Comparison of ENCODE assay signal across 27 cellular contexts in genomic region chr21:32539378-32539777, GRCh38. TPM values are rescaled to one million over a fixed set of nuclear protein-coding genes. Genes with fewer than 3 reads are reported as not detected.
DNase-seq lines count a peak whose midpoint lies in the region; ATAC-seq, FAIRE-seq and TF ChIP-seq lines count a peak whose summit lies in the region.
"Had no signal": no experiment of that assay in that cellular context is flagged by ENCODE, and none has a peak within 500 bp of the region (broad histone marks: within the 10 kb centered on the region; RNA-seq: fewer than 3 reads in every experiment).

No MANE protein-coding gene starts in this region.

- H2BK12ac ChIP-seq in H9 (ENCODE audit: insufficient read length, low read depth, low read length), result no peak overlapping the region

- no peak overlapping the region for H3K4ac ChIP-seq in H9 (ENCODE audit: low read depth, low read length)

- H3K36me3 Mint-ChIP-seq in H9 (ENCODE audit: insufficient read depth in 1 of 3, low read depth in 3 of 3), result no peaks in the 10 kb centered on the region
- H3K36me3 Mint-ChIP-seq in immature natural killer cell, result peaks cover 0 to 3% (median 3%) of the 10 kb centered on the region in 3 donors
- no peaks in the 10 kb centered on the region for H3K36me3 Mint-ChIP-seq in natural killer cell treated with Interleukin-12 subunit alpha and Interleukin-12 subunit beta and Interleukin-15 and Interleukin-18, amount 100 ng/mL, for 72 hours
- H3K36me3 Mint-ChIP-seq: CD14-positive monocyte had no signal

- H3K27ac ChIP-seq in H9 (ENCODE audit: insufficient read length, low read depth, low read length) (no peak overlapping the region), gastrocnemius medialis (no peak overlapping the region), transverse colon (no peak overlapping the region)
- H3K27ac ChIP-seq: A549; BLaER1 treated with 17β-estradiol and CSF1 and Interleukin-3, amounts not matched to agents 10 nM and 100 nM had no signal

- no peaks in the 10 kb centered on the region for H3K36me3 ChIP-seq in bronchial epithelial cell (ENCODE audit: control insufficient read depth, insufficient read depth, low read length)
- H3K36me3 ChIP-seq in gastrocnemius medialis, result no peaks in the 10 kb centered on the region
- no peaks in the 10 kb centered on the region for H3K36me3 ChIP-seq in transverse colon
- H3K36me3 ChIP-seq: BE2C; BLaER1 treated with 17β-estradiol and CSF1 and Interleukin-3, amounts not matched to agents 10 nM and 100 nM had no signal

- in situ Hi-C loops in gastrocnemius medialis (cut with MboI; ENCODE audit: low sequenced_read_pairs in 4 of 4), result no loop called here
- in situ Hi-C loops in transverse colon (cut with MboI; ENCODE audit: low pct_ligation_motif_present in 1 of 4, low pct_unique_long_range_greater_than_20kb in 1 of 4, low sequenced_read_pairs in 3 of 4), result no loop called here

- peaks cover 14 to 15% of the 10 kb centered on the region in 2 experiments for H3K4me1 Mint-ChIP-seq in H9
- peaks cover 46 to 71% of the 10 kb centered on the region in 2 donors for H3K4me1 Mint-ChIP-seq in immature natural killer cell
- H3K4me1 Mint-ChIP-seq in natural killer cell treated with Interleukin-12 subunit alpha and Interleukin-12 subunit beta and Interleukin-15 and Interleukin-18, amount 100 ng/mL, for 72 hours (ENCODE audit: low read depth in 2 of 2), result peaks cover 35 to 37% of the 10 kb centered on the region in 2 donors

- no peak overlapping the region for H2BK15ac ChIP-seq in H9 (ENCODE audit: low read depth, low read length)

- WGBS in H9 (ENCODE audit: extremely low coverage, insufficient read length, low lambda C conversion rate), result no CpG with 5 or more reads among the region's 6 CpGs
- WGBS in transverse colon (ENCODE audit: low coverage in 1 of 2), 2 donors, result 70 to 76% methylated on average over 2 to 6 of the region's 6 CpGs

- H3K4me1 ChIP-seq in H9 (ENCODE audit: insufficient read depth, low read length) (no peaks in the 10 kb centered on the region; the same call in 1 of the 2 replicates), gastrocnemius medialis (no peaks in the 10 kb centered on the region), transverse colon (no peaks in the 10 kb centered on the region)
- H3K4me1 ChIP-seq: BE2C had no signal

- no peak for ATAC-seq in natural killer cell treated with Interleukin-12 subunit alpha and Interleukin-12 subunit beta and Interleukin-15 and Interleukin-18, amount 100 ng/mL, for 72 hours
- ATAC-seq in gastrocnemius medialis, result no peak
- ATAC-seq in stimulated activated naive CD8-positive, alpha-beta T cell treated with anti-CD3 and anti-CD28 coated beads, Interleukin-15, Interleukin-2, amounts not matched to agents 100 U/mL and 50 U/mL, for 24 hours, result no peak
- ATAC-seq: A549, GM23338, HCT116 had no signal

- DNase-seq in H9, result peak; percentile 16
- no peak for DNase-seq in bronchial epithelial cell (ENCODE audit: low read depth)
- no peak for DNase-seq in immature natural killer cell
- DNase-seq in natural killer cell treated with Interleukin-12 subunit alpha and Interleukin-12 subunit beta and Interleukin-15 and Interleukin-18, amount 100 ng/mL, for 72 hours (ENCODE audit: low spot score), result no peak
- no peak for DNase-seq in gastrocnemius medialis
- no peak for DNase-seq in NCI-H1417 (lab: John Stamatoyannopoulos, UW)
- DNase-seq in stimulated activated naive CD8-positive, alpha-beta T cell treated with anti-CD3 and anti-CD28 coated beads, Interleukin-15, Interleukin-2, amounts not matched to agents 100 U/mL and 50 U/mL, for 24 hours, result no peak
- DNase-seq in transverse colon, result no peak
- DNase-seq: 8988T; ACHN; AML-193; BE2C; Calu3; CD4-positive, alpha-beta T cell; COR-L47; DMS53; DMS79 treated with DMSO at 0.1 percent for 48 hours; GF-D8; H7 had no signal

- H4K5ac ChIP-seq in H9 (ENCODE audit: insufficient read length, low read depth, low read length), result no peak overlapping the region

- no peaks in the 10 kb centered on the region for H3K23me2 ChIP-seq in H9 (ENCODE audit: insufficient read length, low read depth, low read length, poor library complexity, severe bottlenecking)

- no peak overlapping the region for H2BK5ac ChIP-seq in H9 (ENCODE audit: insufficient read length, low read length)

- H3K4me2 ChIP-seq in H9 (ENCODE audit: insufficient read depth, insufficient read length, low read length), result no peak overlapping the region
- H3K4me2 ChIP-seq: A549; BLaER1 treated with 17β-estradiol and CSF1 and Interleukin-3, amounts not matched to agents 10 nM and 100 nM; GM23338 had no signal

- no peak overlapping the region for H2BK20ac ChIP-seq in H9 (ENCODE audit: low read depth, low read length, poor library complexity, severe bottlenecking)

- H3K9me3 Mint-ChIP-seq in H9 (no peaks in the 10 kb centered on the region), immature natural killer cell (no peaks in the 10 kb centered on the region)
- no peaks in the 10 kb centered on the region for H3K9me3 Mint-ChIP-seq in natural killer cell treated with Interleukin-12 subunit alpha and Interleukin-12 subunit beta and Interleukin-15 and Interleukin-18, amount 100 ng/mL, for 72 hours
- H3K9me3 Mint-ChIP-seq: CD4-positive, alpha-beta T cell; GM23338 had no signal

- no peak overlapping the region for H3K9ac ChIP-seq in H9 (ENCODE audit: extremely low read depth, insufficient read length, low read length)
- H3K9ac ChIP-seq: BLaER1 treated with 17β-estradiol and CSF1 and Interleukin-3, amounts not matched to agents 10 nM and 100 nM had no signal

- H3T11ph ChIP-seq in H9 (ENCODE audit: low read length), result no peak overlapping the region

- TF ChIP-seq POLR2A in gastrocnemius medialis (IDR thresholded peaks at IDR 0.05) (no peak), transverse colon (IDR thresholded peaks at IDR 0.05) (no peak)

- TF ChIP-seq EP300 in transverse colon (IDR thresholded peaks at IDR 0.05; ENCODE audit: low read depth), result no peak

- no peak overlapping the region for H2AK5ac ChIP-seq in H9 (ENCODE audit: insufficient read length, low read length)

- TF ChIP-seq CTCF in H9 (conservative IDR thresholded peaks at IDR 0.05), result no peak
- no peak for TF ChIP-seq CTCF in bronchial epithelial cell (IDR thresholded peaks at IDR 0.05; ENCODE audit: insufficient read depth, low read length, severe bottlenecking)
- no peak for TF ChIP-seq CTCF in gastrocnemius medialis (IDR thresholded peaks at IDR 0.05 in 4 of 5, conservative IDR thresholded peaks at IDR 0.05 in 1 of 5)
- TF ChIP-seq CTCF in transverse colon (IDR thresholded peaks at IDR 0.05), result no peak

- H2AFZ ChIP-seq in H9 (ENCODE audit: low read length), result no peak overlapping the region
- H2AFZ ChIP-seq: GM23338 had no signal

- no peak overlapping the region for H3K56ac ChIP-seq in H9 (ENCODE audit: insufficient read length, low read depth, low read length)

- H3K27ac Mint-ChIP-seq in H9 (no peak overlapping the region), immature natural killer cell (peak overlapping the region in 4 of 6 donors; percentile 47 to 88 (median 70))
- H3K27ac Mint-ChIP-seq in natural killer cell treated with Interleukin-12 subunit alpha and Interleukin-12 subunit beta and Interleukin-15 and Interleukin-18, amount 100 ng/mL, for 72 hours, result peak overlapping the region; percentile 48 to 87
- H3K27ac Mint-ChIP-seq: CD14-positive monocyte, GM23338 had no signal

- H4K91ac ChIP-seq in H9 (ENCODE audit: insufficient read length, low read depth, low read length), result no peak overlapping the region

- intact Hi-C loops in gastrocnemius medialis (cut with DNase I; ENCODE audit: low total_unique reads), result no loop called here
- intact Hi-C loops in transverse colon (cut with DNase I; ENCODE audit: low total_unique reads), result no loop called here

- H3K9me3 ChIP-seq in H9 (ENCODE audit: control insufficient read depth, low read depth, low read length), result no peaks in the 10 kb centered on the region
- H3K9me3 ChIP-seq in gastrocnemius medialis, result no peaks in the 10 kb centered on the region
- no peaks in the 10 kb centered on the region for H3K9me3 ChIP-seq in transverse colon
- H3K9me3 ChIP-seq: A549; BE2C; BLaER1 treated with 17β-estradiol and CSF1 and Interleukin-3, amounts not matched to agents 10 nM and 100 nM had no signal

- peak overlapping the region; percentile 29; the same call in 1 of the 2 replicates for H3K14ac ChIP-seq in H9 (ENCODE audit: insufficient read depth, low read length)

- H3K4me3 Mint-ChIP-seq in H9 (no peak overlapping the region), immature natural killer cell (peak overlapping the region in 2 of 5 donors; percentile 74 to 77)
- no peak overlapping the region for H3K4me3 Mint-ChIP-seq in natural killer cell treated with Interleukin-12 subunit alpha and Interleukin-12 subunit beta and Interleukin-15 and Interleukin-18, amount 100 ng/mL, for 72 hours
- H3K4me3 Mint-ChIP-seq: CD14-positive monocyte; CD4-positive, alpha-beta T cell; GM23338 had no signal

- H3K18ac ChIP-seq in H9 (ENCODE audit: insufficient read length, low read depth, low read length), result no peak overlapping the region

- no peak overlapping the region for H3K23ac ChIP-seq in H9 (ENCODE audit: insufficient read length, low read depth, low read length)

- H3K4me3 ChIP-seq in bronchial epithelial cell (ENCODE audit: low read depth, low read length), result no peak overlapping the region
- H3K4me3 ChIP-seq in gastrocnemius medialis, result no peak overlapping the region
- no peak overlapping the region for H3K4me3 ChIP-seq in transverse colon
- H3K4me3 ChIP-seq: A549; BLaER1 treated with 17β-estradiol and CSF1 and Interleukin-3, amounts not matched to agents 10 nM and 100 nM; GM23338 had no signal

- no peak overlapping the region for H4K8ac ChIP-seq in H9 (replicated peaks; ENCODE audit: insufficient read length, low read depth, low read length)

- H3K27me3 ChIP-seq in H9 (ENCODE audit: insufficient read depth, low read length) (no peaks in the 10 kb centered on the region), bronchial epithelial cell (ENCODE audit: control insufficient read depth, insufficient read depth, low read length) (no peaks in the 10 kb centered on the region), gastrocnemius medialis (no peaks in the 10 kb centered on the region), transverse colon (no peaks in the 10 kb centered on the region)
- H3K27me3 ChIP-seq: BE2C; BLaER1 treated with 17β-estradiol and CSF1 and Interleukin-3, amounts not matched to agents 10 nM and 100 nM had no signal

- H2BK120ac ChIP-seq in H9 (ENCODE audit: low read depth, low read length, poor library complexity, severe bottlenecking), result no peak overlapping the region

- peak; percentile 47 for FAIRE-seq in bronchial epithelial cell (lab: Jason Lieb, UNC)
- FAIRE-seq: A549, GM12891, GM18507 had no signal

- H4K20me1 ChIP-seq in H9 (ENCODE audit: control insufficient read depth, insufficient read depth, insufficient read length), result no peaks in the 10 kb centered on the region
- H4K20me1 ChIP-seq: BLaER1 treated with 17β-estradiol and CSF1 and Interleukin-3, amounts not matched to agents 10 nM and 100 nM had no signal

- H3K79me1 ChIP-seq in H9 (ENCODE audit: insufficient read depth, low read depth, low read length, poor library complexity, severe bottlenecking), result no peaks in the 10 kb centered on the region

- no peaks in the 10 kb centered on the region for H3K79me2 ChIP-seq in H9 (ENCODE audit: insufficient read depth, low read length)

- H3K27me3 Mint-ChIP-seq in H9 (ENCODE audit: low read depth), result no peaks in the 10 kb centered on the region
- peaks cover 0 to 4% (median 0%) of the 10 kb centered on the region in 3 donors for H3K27me3 Mint-ChIP-seq in immature natural killer cell (ENCODE audit: low read depth in 3 of 3)
- H3K27me3 Mint-ChIP-seq in natural killer cell treated with Interleukin-12 subunit alpha and Interleukin-12 subunit beta and Interleukin-15 and Interleukin-18, amount 100 ng/mL, for 72 hours, result no peaks in the 10 kb centered on the region
- H3K27me3 Mint-ChIP-seq: CD4-positive, alpha-beta T cell had no signal

RNA-seq across cellular contexts. Expression of gene TCP10L, which starts 45.9 kb away (rescaled TPM):
- total RNA-seq in H9 (2021) (3.4 and 5.1 TPM in 2 replicates), bronchial epithelial cell (0.13 and 0.26 TPM in 2 replicates), gastrocnemius medialis (under 1 TPM; 0.19 to 0.36 (median 0.33) TPM), transverse colon (under 1 TPM in 2 of 4 donors, not detected in 2; 0.14 to 0.79 TPM)
- under 1 TPM in 2 of 3 donors, not detected in 1; 0.31 to 0.75 TPM for polyA plus RNA-seq in immature natural killer cell
- total RNA-seq in natural killer cell treated with Interleukin-12 subunit alpha and Interleukin-12 subunit beta and Interleukin-15 and Interleukin-18, amount 100 ng/mL, for 72 hours, result 1 to 10 TPM; 1.1 to 1.3 TPM
- total RNA-seq: Calu3, G401, H7 had no signal

Comparison
In these comparisons a context has a peak if more than half of its experiments do, and no peak if none do; other contexts are left out.
1. H3K27ac Mint-ChIP-seq: peak in immature natural killer cell (4 of 6) and natural killer cell treated with Interleukin-12 subunit alpha and Interleukin-12 subunit beta and Interleukin-15 and Interleukin-18, amount 100 ng/mL, for 72 hours (2 of 2); none in H9 (0 of 3).